ENCODE assay signal across 12 cellular contexts in the genomic region with DNA sequence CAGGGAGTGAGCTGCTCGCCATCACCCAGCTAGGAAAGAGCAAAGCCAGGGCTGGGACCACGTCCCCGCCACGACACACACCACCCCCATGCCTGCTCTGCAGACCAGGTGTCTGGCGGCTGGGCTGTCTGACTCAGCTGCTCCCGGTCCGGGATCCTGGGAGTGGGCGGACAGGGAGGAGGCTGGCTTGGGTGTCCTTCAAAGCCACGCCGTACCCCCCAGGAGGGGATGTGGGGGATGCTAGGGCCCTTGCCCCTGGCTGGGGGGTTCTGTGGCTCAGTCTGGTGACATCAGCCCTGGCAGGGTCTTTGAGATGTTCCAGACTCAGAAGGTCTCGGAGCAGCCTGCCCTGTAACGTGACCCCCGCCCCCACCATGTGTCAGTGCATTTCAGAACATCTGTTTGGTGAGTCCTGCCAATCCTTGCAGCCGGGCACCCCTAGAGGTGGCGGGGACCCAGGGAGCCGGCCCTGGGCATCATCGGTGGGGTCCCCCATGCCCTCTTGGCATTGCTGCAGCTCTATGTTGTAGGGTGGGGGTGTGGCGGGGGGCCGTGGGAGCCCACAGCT.
A peak's percentile ranks its signal among the peaks of the same experiment; 100 is the strongest.
DNase-seq lines count a peak whose midpoint lies in the region; ATAC-seq, FAIRE-seq and TF ChIP-seq lines count a peak whose summit lies in the region.
"Had no signal": no experiment of that assay in that cellular context is flagged by ENCODE, and none has a peak within 500 bp of the region (broad histone marks: within the 10 kb centered on the region; RNA-seq: fewer than 3 reads in every experiment).

No MANE protein-coding gene starts in this region.

- peak; percentile 37 for ATAC-seq in left lung
- ATAC-seq: activated CD8-positive, alpha-beta T cell treated with anti-CD3 and anti-CD28 coated beads, Interleukin-2, amount 10 ng/mL, durations not matched to agents 7 days and 5 days had no signal

- TF ChIP-seq CTCF in colonic mucosa (IDR thresholded peaks at IDR 0.05) (no peak), left lung (IDR thresholded peaks at IDR 0.05) (no peak), suprapubic skin (IDR thresholded peaks at IDR 0.05) (no peak)

- H3K36me3 ChIP-seq in colonic mucosa, result no peaks in the 10 kb centered on the region
- H3K36me3 ChIP-seq in left lung, result no peaks in the 10 kb centered on the region
- no peaks in the 10 kb centered on the region for H3K36me3 ChIP-seq in suprapubic skin

- H3K9me3 ChIP-seq in colonic mucosa (no peaks in the 10 kb centered on the region), left lung (no peaks in the 10 kb centered on the region), suprapubic skin (no peaks in the 10 kb centered on the region)

- TF ChIP-seq POLR2A in suprapubic skin (IDR thresholded peaks at IDR 0.05) (no peak), GM12892 (IDR thresholded peaks at IDR 0.05; ENCODE audit: low read depth, low read length) (no peak)

- 24% methylated on average over 9 of the region's 19 CpGs for WGBS in suprapubic skin

- no peak for FAIRE-seq in GM12892 (lab: Jason Lieb, UNC)

- H3K27me3 ChIP-seq in colonic mucosa (no peaks in the 10 kb centered on the region), left lung (peaks cover 0 to 82% of the 10 kb centered on the region in 2 donors), suprapubic skin (peaks cover 44% of the 10 kb centered on the region)

- H3K9ac ChIP-seq in colonic mucosa (ENCODE audit: low read depth in 2 of 2, low read length in 2 of 2), result no peak overlapping the region

- no peak for TF ChIP-seq EP300 in suprapubic skin (IDR thresholded peaks at IDR 0.05)

- DNase-seq in NCI-H1694 (lab: John Stamatoyannopoulos, UW) (peak; percentile 43), colonic mucosa (peak; percentile 33), left lung (peak in 1 of 2 donors; percentile 77), suprapubic skin (ENCODE audit: low spot score in 2 of 2) (peak; percentile 84 to 90), GM12892 (ENCODE audit: insufficient read length) (no peak), NCI-H748 treated with DMSO at 0.1 percent for 48 hours (lab: John Stamatoyannopoulos, UW) (no peak), NCI-H1092 treated with DMSO at 0.1 percent for 48 hours (lab: John Stamatoyannopoulos, UW) (no peak), NOMO-1 (lab: John Stamatoyannopoulos, UW; ENCODE audit: unreplicated experiment in 2 of 2) (no peak)
- DNase-seq: activated CD8-positive, alpha-beta T cell treated with anti-CD3 and anti-CD28 coated beads, Interleukin-2, amount 10 ng/mL, durations not matched to agents 7 days and 5 days; DMS79; T-helper 1 cell had no signal

- no peak overlapping the region for H3K4me3 ChIP-seq in colonic mucosa
- H3K4me3 ChIP-seq in left lung, result no peak overlapping the region
- H3K4me3 ChIP-seq in suprapubic skin, result no peak overlapping the region

- intact Hi-C loops in colonic mucosa (cut with DNase I) (no loop called here), left lung (cut with DNase I) (no loop called here)

- H3K4me1 ChIP-seq in colonic mucosa (no peaks in the 10 kb centered on the region), left lung (no peaks in the 10 kb centered on the region), suprapubic skin (peaks cover 43% of the 10 kb centered on the region)

- peak overlapping the region; percentile 51 for H3K27ac ChIP-seq in colonic mucosa
- no peak overlapping the region for H3K27ac ChIP-seq in left lung
- peak overlapping the region; percentile 63 for H3K27ac ChIP-seq in suprapubic skin
- H3K27ac ChIP-seq: epithelial cell of prostate had no signal

Comparison
In these comparisons a context has a peak if more than half of its experiments do, and no peak if none do; other contexts are left out.
1. DNase-seq: peak in NCI-H1694 (single experiment), colonic mucosa (single experiment) and suprapubic skin (2 of 2); none in GM12892 (single experiment), NCI-H748 treated with DMSO at 0.1 percent for 48 hours (single experiment), NCI-H1092 treated with DMSO at 0.1 percent for 48 hours (single experiment) and NOMO-1 (0 of 2).
2. H3K27ac ChIP-seq: peak in colonic mucosa (single experiment) and suprapubic skin (single experiment); none in left lung (0 of 2).